Comparison of ENCODE assay signal across 9 cellular contexts in the genomic region with DNA sequence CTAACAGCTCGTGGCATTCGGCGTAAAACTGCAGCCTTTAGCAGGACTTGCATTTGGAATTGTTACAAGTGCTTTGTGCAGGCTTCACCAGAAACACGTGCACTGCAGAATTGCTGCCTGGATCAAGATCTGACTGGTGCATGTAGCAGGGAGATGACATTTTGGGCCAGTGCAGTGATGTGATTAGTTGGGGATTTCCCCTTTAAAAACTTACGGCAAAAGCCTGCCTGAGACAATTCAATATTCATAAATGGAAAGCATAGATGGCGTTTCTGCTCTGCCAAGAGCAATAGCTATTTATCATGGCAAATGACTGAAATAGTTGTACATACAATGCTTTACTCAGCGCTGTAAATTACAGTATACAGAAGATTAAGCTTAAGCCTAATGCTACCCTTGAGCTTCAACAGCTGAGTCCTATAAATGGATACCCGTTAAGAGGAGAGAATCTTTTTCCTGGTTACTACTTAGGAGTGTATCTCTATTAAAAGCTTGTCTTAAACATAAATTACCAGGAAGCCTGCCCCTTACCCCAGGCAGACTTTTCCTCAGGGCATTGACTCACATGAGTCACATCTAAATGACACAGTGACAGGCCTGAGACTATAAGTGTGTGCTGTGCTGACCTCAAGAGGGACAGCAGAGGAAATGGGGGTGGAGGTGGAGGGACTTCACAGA.
A peak's percentile ranks its signal among the peaks of the same experiment; 100 is the strongest.
DNase-seq lines count a peak whose midpoint lies in the region; ATAC-seq lines count a peak whose summit lies in the region.
"Had no signal": no experiment of that assay in that cellular context is flagged by ENCODE, and none has a peak within 500 bp of the region (broad histone marks: within the 10 kb centered on the region; RNA-seq: fewer than 3 reads in every experiment).

No MANE protein-coding gene starts in this region.

- H3K9me3 Mint-ChIP-seq in activated T-helper 1 cell treated with anti-CD3 and anti-CD28 coated beads, Interleukin-12 subunit alpha, Interleukin-12 subunit beta, Interleukin-2, Interleukin-4 antibody, amounts not matched to agents 30 ng/mL and 10 ng/mL and 1 ng/mL, durations not matched to agents 14 hours and 24 hours and 36 hours = no peaks in the 10 kb centered on the region

- DNase-seq in stimulated activated CD4-positive, alpha-beta T cell treated with anti-CD3 and anti-CD28 coated beads, Interleukin-1b, Interleukin-23, amount 100 ng/mL, for 48 hours = peak; percentile 47
- no peak for DNase-seq in stimulated activated CD4-positive, alpha-beta T cell treated with anti-CD3 and anti-CD28 coated beads, Interleukin-2, amount 100 ng/mL, for 48 hours
- DNase-seq in RKO (ENCODE audit: low spot score) (peak; percentile 32), germinal center (ENCODE audit: low spot score) (peak; percentile 31), NCI-H187 treated with DMSO at 0.1 percent for 48 hours (lab: John Stamatoyannopoulos, UW) (no peak), NCI-H2171 treated with DMSO at 0.1 percent for 48 hours (lab: John Stamatoyannopoulos, UW) (no peak)
- no peak for DNase-seq in activated T-helper 1 cell treated with anti-CD3 and anti-CD28 coated beads, Interleukin-12 subunit alpha, Interleukin-12 subunit beta, Interleukin-2, Interleukin-4 antibody, amounts not matched to agents 30 ng/mL and 10 ng/mL and 1 ng/mL, durations not matched to agents 14 hours and 24 hours and 36 hours (ENCODE audit: low spot score)
- DNase-seq: NCI-H1048 had no signal

- H3K4me3 Mint-ChIP-seq in activated T-helper 1 cell treated with anti-CD3 and anti-CD28 coated beads, Interleukin-12 subunit alpha, Interleukin-12 subunit beta, Interleukin-2, Interleukin-4 antibody, amounts not matched to agents 30 ng/mL and 10 ng/mL and 1 ng/mL, durations not matched to agents 14 hours and 24 hours and 36 hours = no peak overlapping the region

- peaks cover 18% of the 10 kb centered on the region for H3K4me1 Mint-ChIP-seq in activated T-helper 1 cell treated with anti-CD3 and anti-CD28 coated beads, Interleukin-12 subunit alpha, Interleukin-12 subunit beta, Interleukin-2, Interleukin-4 antibody, amounts not matched to agents 30 ng/mL and 10 ng/mL and 1 ng/mL, durations not matched to agents 14 hours and 24 hours and 36 hours (ENCODE audit: low read depth)

- ATAC-seq in GM19023 (IDR thresholded peaks at IDR 0.05; ENCODE audit: unreplicated experiment) = no peak

- intact Hi-C loops in activated T-helper 1 cell treated with anti-CD3 and anti-CD28 coated beads, Interleukin-12 subunit alpha, Interleukin-12 subunit beta, Interleukin-2, Interleukin-4 antibody, amounts not matched to agents 30 ng/mL and 10 ng/mL and 1 ng/mL, durations not matched to agents 14 hours and 24 hours and 36 hours (cut with micrococcal nuclease) = no loop called here

- H3K27me3 Mint-ChIP-seq in activated T-helper 1 cell treated with anti-CD3 and anti-CD28 coated beads, Interleukin-12 subunit alpha, Interleukin-12 subunit beta, Interleukin-2, Interleukin-4 antibody, amounts not matched to agents 30 ng/mL and 10 ng/mL and 1 ng/mL, durations not matched to agents 14 hours and 24 hours and 36 hours (ENCODE audit: insufficient read depth) = peaks cover 16% of the 10 kb centered on the region

- no peaks in the 10 kb centered on the region for H3K36me3 Mint-ChIP-seq in activated T-helper 1 cell treated with anti-CD3 and anti-CD28 coated beads, Interleukin-12 subunit alpha, Interleukin-12 subunit beta, Interleukin-2, Interleukin-4 antibody, amounts not matched to agents 30 ng/mL and 10 ng/mL and 1 ng/mL, durations not matched to agents 14 hours and 24 hours and 36 hours (ENCODE audit: low read depth)

- no peak overlapping the region for H3K27ac Mint-ChIP-seq in activated T-helper 1 cell treated with anti-CD3 and anti-CD28 coated beads, Interleukin-12 subunit alpha, Interleukin-12 subunit beta, Interleukin-2, Interleukin-4 antibody, amounts not matched to agents 30 ng/mL and 10 ng/mL and 1 ng/mL, durations not matched to agents 14 hours and 24 hours and 36 hours

Comparison
In these comparisons a context has a peak if more than half of its experiments do, and no peak if none do; other contexts are left out.
1. DNase-seq: peak in stimulated activated CD4-positive, alpha-beta T cell treated with anti-CD3 and anti-CD28 coated beads, Interleukin-1b, Interleukin-23, amount 100 ng/mL, for 48 hours (single experiment), RKO (single experiment) and germinal center (single experiment); none in stimulated activated CD4-positive, alpha-beta T cell treated with anti-CD3 and anti-CD28 coated beads, Interleukin-2, amount 100 ng/mL, for 48 hours (0 of 2), NCI-H187 treated with DMSO at 0.1 percent for 48 hours (single experiment), activated T-helper 1 cell treated with anti-CD3 and anti-CD28 coated beads, Interleukin-12 subunit alpha, Interleukin-12 subunit beta, Interleukin-2, Interleukin-4 antibody, amounts not matched to agents 30 ng/mL and 10 ng/mL and 1 ng/mL, durations not matched to agents 14 hours and 24 hours and 36 hours (single experiment) and NCI-H2171 treated with DMSO at 0.1 percent for 48 hours (single experiment).